Comparison of ENCODE assay signal across 24 cellular contexts in the genomic region with DNA sequence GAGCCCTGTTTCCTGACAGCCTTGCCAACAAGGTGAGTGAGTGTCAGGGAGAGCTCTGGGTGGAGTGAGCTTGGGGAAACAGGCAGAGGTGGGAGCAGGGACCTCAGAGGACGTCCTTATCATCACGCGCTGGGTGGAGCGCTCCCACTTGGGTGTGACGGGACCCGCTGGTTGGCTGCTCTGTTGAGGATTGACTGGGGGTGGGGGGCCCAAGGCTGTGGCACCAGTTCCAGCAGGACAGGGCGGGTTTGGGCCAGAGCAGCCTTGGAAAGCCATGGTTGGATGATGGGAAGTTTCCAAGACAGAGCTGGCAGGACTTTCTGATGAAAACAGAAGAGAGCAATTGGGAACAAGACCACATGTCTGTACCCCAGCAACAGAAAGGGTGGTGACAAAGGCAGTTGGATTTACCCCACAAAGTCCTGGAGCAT. TPM values are rescaled to one million over a fixed set of nuclear protein-coding genes. Genes with fewer than 3 reads are reported as not detected.
"Had no signal": no experiment of that assay in that cellular context is flagged by ENCODE, and none has a peak within 500 bp of the region (broad histone marks: within the 10 kb centered on the region; RNA-seq: fewer than 3 reads in every experiment).

No MANE protein-coding gene starts in this region.

- H3K36me3 Mint-ChIP-seq: activated CD8-positive, alpha-beta memory T cell treated with anti-CD3 and anti-CD28 coated beads, Interleukin-2, amount 10 ng/mL, durations not matched to agents 7 days and 5 days; activated naive CD8-positive, alpha-beta T cell; naive thymus-derived CD8-positive, alpha-beta T cell had no signal

- H3K27ac ChIP-seq: adrenal gland, ascending aorta, dorsolateral prefrontal cortex, esophagus muscularis mucosa, gastroesophageal sphincter, heart right ventricle, lower lobe of right lung, parathyroid adenoma, suprapubic skin, transverse colon, uterus had no signal

- H3K27me3 ChIP-seq: adrenal gland, ascending aorta, dorsolateral prefrontal cortex, esophagus muscularis mucosa, gastroesophageal sphincter, heart right ventricle, suprapubic skin, transverse colon, uterus had no signal

- H3K4me3 ChIP-seq: adrenal gland, ascending aorta, dorsolateral prefrontal cortex, esophagus muscularis mucosa, gastroesophageal sphincter, heart right ventricle, lower lobe of right lung, suprapubic skin, transverse colon, uterus had no signal

- H3K4me3 Mint-ChIP-seq: activated CD4-positive, alpha-beta T cell treated with anti-CD3 and anti-CD28 coated beads, Interleukin-2, amount 10 ng/mL, durations not matched to agents 7 days and 5 days; activated CD8-positive, alpha-beta memory T cell treated with anti-CD3 and anti-CD28 coated beads, Interleukin-2, amount 10 ng/mL, durations not matched to agents 7 days and 5 days; activated CD8-positive, alpha-beta T cell treated with anti-CD3 and anti-CD28 coated beads for 36 hours; activated naive CD8-positive, alpha-beta T cell; central memory CD8-positive, alpha-beta T cell; effector memory CD8-positive, alpha-beta T cell; stimulated activated naive CD8-positive, alpha-beta T cell treated with anti-CD3 and anti-CD28 coated beads, Interleukin-15, amount 100 ng/mL, for 72 hours had no signal

- H3K27ac Mint-ChIP-seq: activated CD4-positive, alpha-beta T cell treated with anti-CD3 and anti-CD28 coated beads, Interleukin-2, amount 10 ng/mL, durations not matched to agents 7 days and 5 days; activated CD8-positive, alpha-beta memory T cell treated with anti-CD3 and anti-CD28 coated beads, Interleukin-2, amount 10 ng/mL, durations not matched to agents 7 days and 5 days; activated CD8-positive, alpha-beta T cell treated with anti-CD3 and anti-CD28 coated beads for 36 hours; activated naive CD8-positive, alpha-beta T cell; effector memory CD8-positive, alpha-beta T cell; stimulated activated naive CD8-positive, alpha-beta T cell treated with anti-CD3 and anti-CD28 coated beads, Interleukin-15, amount 100 ng/mL, for 72 hours had no signal

- H3K4me1 ChIP-seq: parathyroid adenoma had no signal

- H3K9me3 Mint-ChIP-seq: activated CD8-positive, alpha-beta T cell treated with anti-CD3 and anti-CD28 coated beads for 36 hours; central memory CD8-positive, alpha-beta T cell; effector memory CD8-positive, alpha-beta T cell; naive thymus-derived CD8-positive, alpha-beta T cell; stimulated activated naive CD8-positive, alpha-beta T cell treated with anti-CD3 and anti-CD28 coated beads, Interleukin-15, amount 100 ng/mL, for 72 hours had no signal

- H3K9me3 ChIP-seq: adrenal gland, ascending aorta, esophagus muscularis mucosa, gastroesophageal sphincter, heart right ventricle, lower lobe of right lung, suprapubic skin, transverse colon, uterus had no signal

- H3K27me3 Mint-ChIP-seq: activated CD4-positive, alpha-beta T cell treated with anti-CD3 and anti-CD28 coated beads, Interleukin-2, amount 10 ng/mL, durations not matched to agents 7 days and 5 days; activated CD8-positive, alpha-beta memory T cell treated with anti-CD3 and anti-CD28 coated beads, Interleukin-2, amount 10 ng/mL, durations not matched to agents 7 days and 5 days; activated CD8-positive, alpha-beta T cell treated with anti-CD3 and anti-CD28 coated beads for 36 hours; activated naive CD8-positive, alpha-beta T cell; central memory CD8-positive, alpha-beta T cell; effector memory CD8-positive, alpha-beta T cell; naive thymus-derived CD8-positive, alpha-beta T cell; stimulated activated naive CD8-positive, alpha-beta T cell treated with anti-CD3 and anti-CD28 coated beads, Interleukin-15, amount 100 ng/mL, for 72 hours had no signal

- H3K36me3 ChIP-seq: adrenal gland, ascending aorta, esophagus muscularis mucosa, gastroesophageal sphincter, lower lobe of right lung, suprapubic skin, transverse colon, uterus had no signal

- ATAC-seq: activated CD8-positive, alpha-beta memory T cell treated with anti-CD3 and anti-CD28 coated beads, Interleukin-2, amount 10 ng/mL, durations not matched to agents 7 days and 5 days; activated CD8-positive, alpha-beta T cell treated with anti-CD3 and anti-CD28 coated beads for 36 hours; effector memory CD8-positive, alpha-beta T cell; gastroesophageal sphincter; heart right ventricle; lower lobe of right lung; naive thymus-derived CD8-positive, alpha-beta T cell; right cardiac atrium; stimulated activated naive CD8-positive, alpha-beta T cell treated with anti-CD3 and anti-CD28 coated beads, Interleukin-15, amount 100 ng/mL, for 72 hours had no signal

- DNase-seq: activated CD4-positive, alpha-beta T cell treated with anti-CD3 and anti-CD28 coated beads, Interleukin-2, amount 10 ng/mL, durations not matched to agents 7 days and 5 days; activated CD8-positive, alpha-beta memory T cell treated with anti-CD3 and anti-CD28 coated beads, Interleukin-2, amount 10 ng/mL, durations not matched to agents 7 days and 5 days; activated CD8-positive, alpha-beta T cell treated with anti-CD3 and anti-CD28 coated beads for 36 hours; activated gamma-delta T cell treated with Interleukin-2 at 50 U/mL for 16 hours; activated T-cell treated with anti-CD3 and anti-CD28 coated beads for 4 hours; adrenal gland; dorsolateral prefrontal cortex; effector memory CD8-positive, alpha-beta T cell; heart right ventricle; kidney; lower lobe of right lung; stimulated activated CD4-positive, alpha-beta T cell treated with anti-CD3 and anti-CD28 coated beads, Interleukin-1b, Interleukin-23, amount 100 ng/mL, for 48 hours; stimulated activated naive CD8-positive, alpha-beta T cell treated with anti-CD3 and anti-CD28 coated beads, Interleukin-15, amount 100 ng/mL, for 72 hours; transverse colon; uterus had no signal

RNA-seq across cellular contexts. Expression of a gene that starts 28.6 kb away (rescaled TPM):
- total RNA-seq: ascending aorta had no signal
